In the genomic region with DNA sequence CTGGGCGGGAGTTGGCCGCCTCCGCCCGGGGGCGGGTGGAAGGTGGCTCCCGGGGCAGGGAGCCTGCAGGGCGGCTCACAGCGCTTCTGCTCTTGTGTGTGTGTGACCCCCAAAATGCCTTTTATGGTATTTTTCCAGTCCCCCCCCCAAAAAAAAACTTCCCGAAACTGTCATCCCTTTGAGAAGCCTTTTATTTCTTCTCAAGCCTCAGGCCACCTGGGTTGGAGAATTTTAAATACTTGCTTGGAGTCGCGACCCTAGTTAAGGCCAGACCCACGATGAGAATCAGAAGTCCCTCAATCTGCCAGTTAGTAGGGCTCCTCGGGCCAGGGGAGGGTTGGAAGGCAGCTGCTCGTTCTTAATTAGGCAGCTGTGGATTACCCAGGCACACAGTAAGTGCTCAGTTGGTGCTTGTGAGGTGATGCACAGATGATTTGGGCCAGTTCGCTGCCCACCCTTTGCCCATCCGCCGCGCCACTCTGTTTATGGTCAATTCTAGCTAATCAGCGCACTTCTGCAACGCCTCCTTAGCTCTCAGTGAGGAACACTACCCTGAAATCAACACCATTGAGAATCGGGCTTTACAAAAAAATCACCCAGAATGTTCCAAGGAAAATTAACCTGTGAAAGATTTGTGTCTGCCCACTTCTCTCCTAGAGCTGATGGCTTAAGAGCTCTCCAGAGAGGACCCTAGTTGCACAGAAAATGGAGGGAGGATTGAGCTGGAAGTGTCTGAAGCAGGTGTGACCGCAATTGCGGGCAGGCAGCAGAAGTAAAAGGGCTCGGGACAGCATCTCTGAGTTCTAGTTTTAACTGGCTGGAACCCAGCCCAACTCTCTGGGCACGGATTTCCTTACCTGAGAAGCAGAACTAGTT, we compare ENCODE assay signal across 8 cellular contexts. TPM values are rescaled to one million over a fixed set of nuclear protein-coding genes. Genes with fewer than 3 reads are reported as not detected.
DNase-seq lines count a peak whose midpoint lies in the region; ATAC-seq and TF ChIP-seq lines count a peak whose summit lies in the region.

No MANE protein-coding gene starts in this region.

- H3K9ac ChIP-seq in fibroblast of lung (ENCODE audit: insufficient read depth, low read length) (no peak overlapping the region), parathyroid adenoma (no peak overlapping the region)

- DNase-seq in BJ (ENCODE audit: low read depth), result no peak
- DNase-seq in SK-N-DZ (ENCODE audit: low spot score), result peak; percentile 22
- no peak for DNase-seq in fibroblast of lung (ENCODE audit: low read depth in 2 of 2)
- no peak for DNase-seq in NCI-H774 (lab: John Stamatoyannopoulos, UW)

- POLR2A ChIA-PET in BJ (lab: Charles Lee), result interaction anchor here (0.6 to 0.7 kb wide), 3 partner anchors 213 to 425 kb away, joined by 3 to 15 read pairs (median 4); a partner anchor contains a TSS

- no peaks in the 10 kb centered on the region for H3K79me2 ChIP-seq in fibroblast of lung (ENCODE audit: control insufficient read depth, insufficient read depth, low read length)
- no peaks in the 10 kb centered on the region for H3K79me2 ChIP-seq in parathyroid adenoma

- H3K4me3 ChIP-seq in BJ (ENCODE audit: low read depth, low read length), result peak overlapping the region; percentile 85
- peak overlapping the region; percentile 60 to 77 (median 64) for H3K4me3 ChIP-seq in fibroblast of lung (replicated peaks in 1 of 4; ENCODE audit: control extremely low read depth in 1 of 4, insufficient read depth in 1 of 4, low read depth in 3 of 4, low read length in 4 of 4)
- H3K4me3 ChIP-seq in parathyroid adenoma (ENCODE audit: low read depth, low read length), result peak overlapping the region; percentile 70

- no peaks in the 10 kb centered on the region for H3K36me3 ChIP-seq in BJ (ENCODE audit: control insufficient read depth, insufficient read depth, low read length)
- no peaks in the 10 kb centered on the region for H3K36me3 ChIP-seq in fibroblast of lung (ENCODE audit: control insufficient read depth, insufficient read depth, low read length)
- no peaks in the 10 kb centered on the region for H3K36me3 ChIP-seq in parathyroid adenoma (ENCODE audit: control insufficient read depth, insufficient read depth, low read length)

- no peak overlapping the region for H3K27ac ChIP-seq in fibroblast of lung (ENCODE audit: insufficient read depth, low read length)
- H3K27ac ChIP-seq in parathyroid adenoma, result no peak overlapping the region

- H3K4me1 ChIP-seq in fibroblast of lung (ENCODE audit: control insufficient read depth, extremely low read depth, insufficient read depth, low read length) (no peaks in the 10 kb centered on the region), parathyroid adenoma (peaks cover 4% of the 10 kb centered on the region)

- no peaks in the 10 kb centered on the region for H3K9me3 ChIP-seq in fibroblast of lung (ENCODE audit: control insufficient read depth, insufficient read depth, low read depth, low read length)
- H3K9me3 ChIP-seq in parathyroid adenoma (ENCODE audit: control insufficient read depth, low read length), result no peaks in the 10 kb centered on the region

- TF ChIP-seq CTCF in BJ (IDR thresholded peaks at IDR 0.05; ENCODE audit: insufficient read depth, low read depth, low read length) (no peak), fibroblast of lung (conservative IDR thresholded peaks at IDR 0.05 in 1 of 2, IDR thresholded peaks at IDR 0.05 in 1 of 2; ENCODE audit: low read depth in 1 of 2, low read length in 2 of 2) (no peak), parathyroid adenoma (IDR thresholded peaks at IDR 0.05) (no peak)

- H3K4me2 ChIP-seq in fibroblast of lung (ENCODE audit: extremely low read depth, insufficient read depth, low read length), result peak overlapping the region; percentile 88
- H3K4me2 ChIP-seq in parathyroid adenoma (ENCODE audit: low read length), result peak overlapping the region; percentile 64

- no peaks in the 10 kb centered on the region for H4K20me1 ChIP-seq in fibroblast of lung (ENCODE audit: control insufficient read depth, extremely low read depth, insufficient read depth, low read length)

- CTCF ChIA-PET in BJ (lab: Yijun Ruan, JAX), result interaction anchor here (0.7 to 3.4 kb wide), 11 partner anchors 12 to 371 kb away, joined by 3 to 21 read pairs (median 3); no protein-coding TSS in a partner anchor

- H3K27me3 ChIP-seq in BJ (ENCODE audit: control insufficient read depth, insufficient read depth, low read length), result peaks cover 2% of the 10 kb centered on the region; the same call in 1 of the 2 replicates
- peaks cover 3% of the 10 kb centered on the region for H3K27me3 ChIP-seq in fibroblast of lung (ENCODE audit: control insufficient read depth, insufficient read depth, low read length)
- no peaks in the 10 kb centered on the region for H3K27me3 ChIP-seq in parathyroid adenoma (ENCODE audit: control insufficient read depth, insufficient read depth, low read length)

- ATAC-seq in GM21390 (IDR thresholded peaks at IDR 0.05; ENCODE audit: unreplicated experiment) (peak; percentile 26), GM18873 (IDR thresholded peaks at IDR 0.05; ENCODE audit: low FRiP score, unreplicated experiment) (no peak), GM21528 (IDR thresholded peaks at IDR 0.05; ENCODE audit: low FRiP score, unreplicated experiment) (no peak)

- H2AFZ ChIP-seq in fibroblast of lung (ENCODE audit: low read length) (peak overlapping the region; percentile 43), parathyroid adenoma (peak overlapping the region; percentile 82)

RNA-seq across cellular contexts. Expression of a gene that starts 0.6 kb away (rescaled TPM):
- polyA plus RNA-seq in BJ (2011; rRNA removed) (32.5 and 34.6 TPM in 2 replicates), fibroblast of lung (4.9 and 7.1 TPM in 2 replicates)
- polyA minus RNA-seq in BJ (2011; rRNA and poly(A)+ RNA removed), result 26.7 and 36.8 TPM in 2 replicates
- polyA plus RNA-seq in SK-N-DZ (2014; cell fraction: cytosol; rRNA removed), result 23.7 and 24.8 TPM in 2 replicates
- 4.3 and 6.6 TPM in 2 replicates for polyA plus RNA-seq in SK-N-DZ (2014; cell fraction: nucleus; rRNA removed)
- 10.5 and 11.4 TPM in 2 replicates for total RNA-seq in fibroblast of lung
- 3.8 and 4.2 TPM in 2 replicates for polyA plus RNA-seq in fibroblast of lung (2012)
- polyA minus RNA-seq in fibroblast of lung (ENCODE audit: low replicate concordance), result 5.2 and 9.9 TPM in 2 replicates
